11 cellular contexts compared by ENCODE assay signal in genomic region chr17:17114592-17115225, GRCh38.
DNase-seq lines count a peak whose midpoint lies in the region; ATAC-seq and TF ChIP-seq lines count a peak whose summit lies in the region.
"Had no signal": no experiment of that assay in that cellular context is flagged by ENCODE, and none has a peak within 500 bp of the region (broad histone marks: within the 10 kb centered on the region; RNA-seq: fewer than 3 reads in every experiment).

No MANE protein-coding gene starts in this region.

- CTCF ChIA-PET in WTC11 (lab: Charles Lee): interaction anchor here (1.2 to 2.1 kb wide), 2 partner anchors 27 to 32 kb away, joined by 3 to 14 read pairs; no protein-coding TSS in a partner anchor

- H3K36me3 ChIP-seq in heart left ventricle: no peaks in the 10 kb centered on the region

- H3K36me3 Mint-ChIP-seq in activated naive CD8-positive, alpha-beta T cell treated with anti-CD3 and anti-CD28 coated beads for 36 hours: no peaks in the 10 kb centered on the region
- no peaks in the 10 kb centered on the region for H3K36me3 Mint-ChIP-seq in WTC11

- no peak overlapping the region for H3K27ac Mint-ChIP-seq in activated naive CD8-positive, alpha-beta T cell treated with anti-CD3 and anti-CD28 coated beads for 36 hours
- no peak overlapping the region for H3K27ac Mint-ChIP-seq in WTC11

- H3K27ac ChIP-seq in heart left ventricle (peak overlapping the region in 11 of 12 donors; percentile 13 to 72 (median 44)), temporal lobe (ENCODE audit: low read depth, low read length) (peak overlapping the region; percentile 87)
- H3K27ac ChIP-seq: SJSA1 had no signal

- H3K27me3 Mint-ChIP-seq in activated naive CD8-positive, alpha-beta T cell treated with anti-CD3 and anti-CD28 coated beads for 36 hours: no peaks in the 10 kb centered on the region
- H3K27me3 Mint-ChIP-seq in WTC11 (ENCODE audit: low read depth): no peaks in the 10 kb centered on the region

- POLR2A ChIA-PET in WTC11 (lab: Charles Lee): no interaction called here

- H3K9me3 Mint-ChIP-seq in activated naive CD8-positive, alpha-beta T cell treated with anti-CD3 and anti-CD28 coated beads for 36 hours: no peaks in the 10 kb centered on the region
- no peaks in the 10 kb centered on the region for H3K9me3 Mint-ChIP-seq in WTC11

- no peak overlapping the region for H3K4me3 ChIP-seq in heart left ventricle
- H3K4me3 ChIP-seq: SJSA1 had no signal

- no peaks in the 10 kb centered on the region for H3K9me3 ChIP-seq in heart left ventricle
- H3K9me3 ChIP-seq: SJSA1 had no signal

- TF ChIP-seq POLR2A in heart left ventricle (IDR thresholded peaks at IDR 0.05): no peak
- no peak for TF ChIP-seq POLR2A in erythroblast (IDR thresholded peaks at IDR 0.05; ENCODE audit: low read length)

- intact Hi-C loops in heart left ventricle (cut with DNase I): loop anchor here in 3 of 10 donors (5.0 to 10.0 kb wide), 3 partner anchors 60 to 87 kb away; no protein-coding TSS in a partner anchor
- intact Hi-C loops in Right ventricle myocardium superior (cut with DNase I): no loop called here

- no peak overlapping the region for H3K4me3 Mint-ChIP-seq in activated naive CD8-positive, alpha-beta T cell treated with anti-CD3 and anti-CD28 coated beads for 36 hours
- H3K4me3 Mint-ChIP-seq in WTC11: no peak overlapping the region

- no peaks in the 10 kb centered on the region for H3K27me3 ChIP-seq in heart left ventricle
- H3K27me3 ChIP-seq: SJSA1 had no signal

- H3K4me1 ChIP-seq in heart left ventricle: peaks cover 9 to 100% (median 89%) of the 10 kb centered on the region in 12 donors

- DNase-seq in heart left ventricle: peak in 1 of 5 donors; percentile 48
- DNase-seq in Right ventricle myocardium superior: no peak
- peak; percentile 33 for DNase-seq in activated naive CD8-positive, alpha-beta T cell treated with anti-CD3 and anti-CD28 coated beads for 36 hours
- DNase-seq in midbrain (lab: John Stamatoyannopoulos, UW): peak; percentile 39
- DNase-seq in WTC11 (ENCODE audit: low spot score): no peak
- no peak for DNase-seq in erythroblast (lab: John Stamatoyannopoulos, UW)
- DNase-seq: activated CD8-positive, alpha-beta memory T cell treated with anti-CD3 and anti-CD28 coated beads for 24 hours; foreskin melanocyte had no signal

- peak in 1 of 4 donors; percentile 36 for ATAC-seq in heart left ventricle
- no peak for ATAC-seq in Right ventricle myocardium superior (ENCODE audit: poor library complexity)
- no peak for ATAC-seq in WTC11
- ATAC-seq in HG03135 (IDR thresholded peaks at IDR 0.05; ENCODE audit: unreplicated experiment): no peak

- WGBS in heart left ventricle, 4 donors: 31 to 43% (median 34%) methylated on average over 12 of the region's 12 CpGs

- TF ChIP-seq CTCF in heart left ventricle (IDR thresholded peaks at IDR 0.05): no peak
- TF ChIP-seq CTCF in WTC11 (IDR thresholded peaks at IDR 0.05): no peak

- peaks cover 63% of the 10 kb centered on the region for H3K4me1 Mint-ChIP-seq in activated naive CD8-positive, alpha-beta T cell treated with anti-CD3 and anti-CD28 coated beads for 36 hours
- H3K4me1 Mint-ChIP-seq in WTC11: peaks cover under 1% of the 10 kb centered on the region; the same call in 1 of the 2 replicates

TF ChIP-seq in WTC11, 78 proteins besides CTCF, POLR2A, EP300 and RAD21:
- TF ChIP-seq ESRRA (CRISPR knock-in tag; IDR thresholded peaks at IDR 0.05; ENCODE audit: borderline replicate concordance): no peak
- no peak for TF ChIP-seq ZNF317 (CRISPR knock-in tag; IDR thresholded peaks at IDR 0.05; ENCODE audit: borderline replicate concordance, low read depth)
- TF ChIP-seq ATF2 (CRISPR knock-in tag; IDR thresholded peaks at IDR 0.05; ENCODE audit: borderline replicate concordance, low read depth): no peak
- TF ChIP-seq, protein P1, sequence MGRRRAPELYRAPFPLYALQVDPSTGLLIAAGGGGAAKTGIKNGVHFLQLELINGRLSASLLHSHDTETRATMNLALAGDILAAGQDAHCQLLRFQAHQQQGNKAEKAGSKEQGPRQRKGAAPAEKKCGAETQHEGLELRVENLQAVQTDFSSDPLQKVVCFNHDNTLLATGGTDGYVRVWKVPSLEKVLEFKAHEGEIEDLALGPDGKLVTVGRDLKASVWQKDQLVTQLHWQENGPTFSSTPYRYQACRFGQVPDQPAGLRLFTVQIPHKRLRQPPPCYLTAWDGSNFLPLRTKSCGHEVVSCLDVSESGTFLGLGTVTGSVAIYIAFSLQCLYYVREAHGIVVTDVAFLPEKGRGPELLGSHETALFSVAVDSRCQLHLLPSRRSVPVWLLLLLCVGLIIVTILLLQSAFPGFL (CRISPR knock-in tag; IDR thresholded peaks at IDR 0.05; ENCODE audit: borderline replicate concordance): no peak
- TF ChIP-seq ZNF232 (CRISPR knock-in tag; IDR thresholded peaks at IDR 0.05): no peak
- no peak for TF ChIP-seq GTF2I (CRISPR knock-in tag; conservative IDR thresholded peaks at IDR 0.05)

Comparison
In these comparisons a context has a peak if more than half of its experiments do, and no peak if none do; other contexts are left out.
1. DNase-seq: peak in activated naive CD8-positive, alpha-beta T cell treated with anti-CD3 and anti-CD28 coated beads for 36 hours (single experiment) and midbrain (single experiment); none in Right ventricle myocardium superior (single experiment), WTC11 (single experiment) and erythroblast (0 of 2).